Comparison of ENCODE assay signal across 1 cellular context in the genomic region with DNA sequence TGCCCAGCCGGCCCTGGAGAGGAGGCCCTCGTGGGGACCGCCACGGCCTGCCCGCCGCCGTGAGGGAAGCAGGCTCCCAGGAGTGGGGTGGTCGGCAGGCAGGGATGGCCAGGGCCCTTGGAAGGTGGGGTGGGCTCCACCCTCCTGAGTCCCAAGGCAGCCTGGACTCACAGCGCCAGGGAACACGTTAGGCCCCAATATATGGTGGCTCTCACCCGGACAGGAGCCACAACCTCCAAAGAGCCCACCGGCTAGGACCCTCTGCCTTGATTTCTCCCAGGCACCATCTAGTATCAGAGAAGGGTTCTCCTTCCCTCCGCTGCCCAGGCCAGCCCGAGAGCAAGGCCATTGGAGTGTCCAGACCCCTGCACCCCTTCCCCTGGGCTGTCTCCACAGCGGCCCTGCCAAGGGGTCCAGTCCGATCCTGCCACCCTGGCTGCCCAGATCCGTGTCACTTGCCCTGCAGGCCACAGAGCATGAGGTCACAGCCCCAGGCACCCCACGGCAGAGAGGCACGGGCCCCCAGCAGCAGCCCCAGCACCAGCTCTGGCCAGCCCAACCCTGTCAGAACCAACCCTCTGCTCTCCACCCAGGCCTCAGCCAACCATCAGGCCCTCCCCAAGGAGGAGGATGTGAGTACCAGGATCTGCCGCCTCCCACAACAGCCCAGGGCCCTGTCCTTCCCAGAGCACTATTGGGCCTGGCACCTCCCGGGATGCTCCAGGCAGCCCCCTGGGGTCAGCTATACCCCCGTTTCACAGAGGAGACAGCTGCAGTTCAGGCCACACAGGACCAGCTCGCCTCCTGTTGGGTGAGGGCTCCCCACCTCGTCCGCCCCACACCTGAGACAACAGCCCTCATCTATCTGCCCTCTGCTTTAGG.
TF ChIP-seq lines count a peak whose summit lies in the region.

No MANE protein-coding gene starts in this region.

TF ChIP-seq in endothelial cell of umbilical vein, 7 proteins besides CTCF, POLR2A, EP300 and RAD21:
- no peak for TF ChIP-seq GATA2 (IDR thresholded peaks at IDR 0.05; ENCODE audit: insufficient read depth, insufficient read length, low read depth, low read length)
- no peak for TF ChIP-seq FOS (IDR thresholded peaks at IDR 0.05; ENCODE audit: borderline replicate concordance, insufficient read depth, low read length)
- TF ChIP-seq MYC (IDR thresholded peaks at IDR 0.05; ENCODE audit: low read depth, low read length) = no peak
- TF ChIP-seq POLR2AphosphoS5 (IDR thresholded peaks at IDR 0.05; ENCODE audit: insufficient read depth, low read depth, low read length) = no peak
- TF ChIP-seq, protein P1, sequence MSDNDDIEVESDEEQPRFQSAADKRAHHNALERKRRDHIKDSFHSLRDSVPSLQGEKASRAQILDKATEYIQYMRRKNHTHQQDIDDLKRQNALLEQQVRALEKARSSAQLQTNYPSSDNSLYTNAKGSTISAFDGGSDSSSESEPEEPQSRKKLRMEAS (IDR thresholded peaks at IDR 0.05; ENCODE audit: insufficient read depth, insufficient read length) = no peak
- no peak for TF ChIP-seq JUN (IDR thresholded peaks at IDR 0.05; ENCODE audit: borderline replicate concordance, insufficient read depth, insufficient read length, low read depth)
- no peak for TF ChIP-seq EZH2 (IDR thresholded peaks at IDR 0.05; ENCODE audit: borderline replicate concordance, low read depth, low read length, severe bottlenecking)
